ENCODE assay signal across 11 cellular contexts in the genomic region with DNA sequence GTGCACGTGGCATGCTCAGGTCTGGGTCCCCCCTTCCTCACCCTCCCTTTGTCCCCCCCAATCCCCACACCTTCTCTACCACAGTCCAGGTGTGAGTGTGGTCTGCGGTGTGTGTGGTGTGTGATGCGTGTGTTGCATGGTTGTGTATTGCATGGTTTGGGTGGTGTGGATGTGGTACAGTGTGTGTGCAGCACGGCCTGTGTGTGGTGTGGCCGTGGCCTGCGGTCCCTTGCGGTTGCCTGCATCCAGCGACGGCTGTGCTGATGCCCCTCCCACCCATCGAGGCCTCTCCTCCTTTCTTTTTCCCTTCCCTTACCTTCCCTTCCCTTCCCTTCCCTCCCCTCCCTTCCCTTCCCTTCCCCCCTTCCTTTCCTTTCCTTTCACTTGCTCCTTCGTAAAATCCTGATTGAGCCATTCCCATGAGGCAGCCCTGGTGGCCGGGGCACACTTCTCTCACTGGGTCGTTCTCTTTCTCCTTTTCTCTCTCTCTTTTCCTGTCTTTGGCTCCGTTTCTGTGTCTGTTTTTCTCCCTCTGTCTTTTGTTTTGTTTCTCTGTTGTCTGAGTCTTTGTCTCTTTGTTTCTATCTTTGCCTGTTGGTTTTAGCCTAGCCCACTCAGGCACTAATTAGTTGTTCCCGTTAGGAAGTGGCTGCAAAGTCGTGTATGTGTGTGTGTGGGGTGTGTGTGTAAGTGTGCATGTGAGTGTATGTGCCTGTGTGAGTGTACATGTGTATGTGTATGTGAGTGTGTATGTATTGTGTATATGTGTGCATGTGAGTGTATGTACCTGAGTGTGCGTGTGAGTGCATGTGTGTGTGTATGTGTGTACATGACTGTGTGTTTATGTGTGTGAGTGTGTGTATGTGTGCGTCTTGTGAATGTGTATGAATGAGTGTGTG.
DNase-seq lines count a peak whose midpoint lies in the region; ATAC-seq, FAIRE-seq and TF ChIP-seq lines count a peak whose summit lies in the region.
"Had no signal": no experiment of that assay in that cellular context is flagged by ENCODE, and none has a peak within 500 bp of the region (broad histone marks: within the 10 kb centered on the region; RNA-seq: fewer than 3 reads in every experiment).

No MANE protein-coding gene starts in this region.

- peaks cover 6% of the 10 kb centered on the region for H3K4me1 Mint-ChIP-seq in activated naive CD8-positive, alpha-beta T cell treated with anti-CD3 and anti-CD28 coated beads for 36 hours

- no peak overlapping the region for H3K27ac Mint-ChIP-seq in activated naive CD8-positive, alpha-beta T cell treated with anti-CD3 and anti-CD28 coated beads for 36 hours
- H3K27ac Mint-ChIP-seq: activated naive CD4-positive, alpha-beta T cell treated with anti-CD3 and anti-CD28 coated beads, Interleukin-2, amount 50 U/mL, for 24 hours had no signal

- H3K9me3 Mint-ChIP-seq in activated naive CD8-positive, alpha-beta T cell treated with anti-CD3 and anti-CD28 coated beads for 36 hours = no peaks in the 10 kb centered on the region
- H3K9me3 Mint-ChIP-seq: activated naive CD4-positive, alpha-beta T cell treated with anti-CD3 and anti-CD28 coated beads, Interleukin-2, amount 50 U/mL, for 24 hours had no signal

- no peak for DNase-seq in GM18507 (ENCODE audit: extremely low spot score, insufficient read length, low read depth)
- DNase-seq in activated naive CD8-positive, alpha-beta T cell treated with anti-CD3 and anti-CD28 coated beads for 36 hours = peak; percentile 14
- DNase-seq in mucosa of descending colon = peak in 1 of 3 donors; percentile 49
- no peak for DNase-seq in middle frontal gyrus (ENCODE audit: extremely low spot score, low spot score)
- DNase-seq: stimulated activated CD4-positive, alpha-beta T cell treated with anti-CD3 and anti-CD28 coated beads, Interleukin-2, amount 100 ng/mL, for 48 hours had no signal

- H3K4me3 Mint-ChIP-seq in activated naive CD8-positive, alpha-beta T cell treated with anti-CD3 and anti-CD28 coated beads for 36 hours = no peak overlapping the region
- H3K4me3 Mint-ChIP-seq: activated naive CD4-positive, alpha-beta T cell treated with anti-CD3 and anti-CD28 coated beads, Interleukin-2, amount 50 U/mL, for 24 hours had no signal

- peaks cover 35 to 70% (median 66%) of the 10 kb centered on the region in 10 experiments for H3K4me1 ChIP-seq in BLaER1 treated with 17β-estradiol and CSF1 and Interleukin-3, amounts not matched to agents 10 nM and 100 nM
- H3K4me1 ChIP-seq in mucosa of descending colon (ENCODE audit: low read depth) = peaks cover 10% of the 10 kb centered on the region

- peaks cover 27% of the 10 kb centered on the region for H3K27me3 Mint-ChIP-seq in activated naive CD8-positive, alpha-beta T cell treated with anti-CD3 and anti-CD28 coated beads for 36 hours

- peak overlapping the region; percentile 30 to 66 (median 48); a peak in 18 of 20 replicates for H3K4me3 ChIP-seq in BLaER1 treated with 17β-estradiol and CSF1 and Interleukin-3, amounts not matched to agents 10 nM and 100 nM
- no peak overlapping the region for H3K4me3 ChIP-seq in mucosa of descending colon
- H3K4me3 ChIP-seq: SK-N-MC had no signal

- peak overlapping the region; percentile 78 to 99 (median 88) for H3K4me2 ChIP-seq in BLaER1 treated with 17β-estradiol and CSF1 and Interleukin-3, amounts not matched to agents 10 nM and 100 nM

- no peaks in the 10 kb centered on the region for H3K9me3 ChIP-seq in BLaER1 treated with 17β-estradiol and CSF1 and Interleukin-3, amounts not matched to agents 10 nM and 100 nM (replicated peaks in 1 of 11)
- no peaks in the 10 kb centered on the region for H3K9me3 ChIP-seq in mucosa of descending colon

- peaks cover 0 to 21% (median 8%) of the 10 kb centered on the region in 11 experiments; a peak in 10 of 22 replicates for H3K27me3 ChIP-seq in BLaER1 treated with 17β-estradiol and CSF1 and Interleukin-3, amounts not matched to agents 10 nM and 100 nM

- peaks cover 0 to 20% (median 0%) of the 10 kb centered on the region in 11 experiments; a peak in 2 of 22 replicates for H4K20me1 ChIP-seq in BLaER1 treated with 17β-estradiol and CSF1 and Interleukin-3, amounts not matched to agents 10 nM and 100 nM

- no peak for TF ChIP-seq CTCF in mucosa of descending colon (IDR thresholded peaks at IDR 0.05)

- peak overlapping the region in 9 of 11 experiments; percentile 10 to 64 (median 57); a peak in 16 of 22 replicates for H3K9ac ChIP-seq in BLaER1 treated with 17β-estradiol and CSF1 and Interleukin-3, amounts not matched to agents 10 nM and 100 nM

- ATAC-seq in mucosa of descending colon (peak; percentile 25), HG02973 (IDR thresholded peaks at IDR 0.05; ENCODE audit: unreplicated experiment) (no peak), HG03378 (IDR thresholded peaks at IDR 0.05; ENCODE audit: unreplicated experiment) (no peak), GM18858 (IDR thresholded peaks at IDR 0.05; ENCODE audit: unreplicated experiment) (no peak)

- H3K27ac ChIP-seq in BLaER1 treated with 17β-estradiol and CSF1 and Interleukin-3, amounts not matched to agents 10 nM and 100 nM = peak overlapping the region in 5 of 11 experiments; percentile 18 to 59 (median 47); a peak in 8 of 22 replicates
- H3K27ac ChIP-seq: SK-N-MC had no signal

- peak; percentile 41 for FAIRE-seq in GM18507 (lab: Jason Lieb, UNC)

- no peaks in the 10 kb centered on the region for H3K36me3 ChIP-seq in BLaER1 treated with 17β-estradiol and CSF1 and Interleukin-3, amounts not matched to agents 10 nM and 100 nM
- no peaks in the 10 kb centered on the region for H3K36me3 ChIP-seq in mucosa of descending colon (ENCODE audit: low read depth)

- intact Hi-C loops in mucosa of descending colon (cut with DNase I, micrococcal nuclease) = no loop called here

- H3K36me3 Mint-ChIP-seq in activated naive CD8-positive, alpha-beta T cell treated with anti-CD3 and anti-CD28 coated beads for 36 hours = no peaks in the 10 kb centered on the region
- H3K36me3 Mint-ChIP-seq: activated naive CD4-positive, alpha-beta T cell treated with anti-CD3 and anti-CD28 coated beads, Interleukin-2, amount 50 U/mL, for 24 hours had no signal
